Comparison of ENCODE assay signal across 1 cellular context in the genomic region with DNA sequence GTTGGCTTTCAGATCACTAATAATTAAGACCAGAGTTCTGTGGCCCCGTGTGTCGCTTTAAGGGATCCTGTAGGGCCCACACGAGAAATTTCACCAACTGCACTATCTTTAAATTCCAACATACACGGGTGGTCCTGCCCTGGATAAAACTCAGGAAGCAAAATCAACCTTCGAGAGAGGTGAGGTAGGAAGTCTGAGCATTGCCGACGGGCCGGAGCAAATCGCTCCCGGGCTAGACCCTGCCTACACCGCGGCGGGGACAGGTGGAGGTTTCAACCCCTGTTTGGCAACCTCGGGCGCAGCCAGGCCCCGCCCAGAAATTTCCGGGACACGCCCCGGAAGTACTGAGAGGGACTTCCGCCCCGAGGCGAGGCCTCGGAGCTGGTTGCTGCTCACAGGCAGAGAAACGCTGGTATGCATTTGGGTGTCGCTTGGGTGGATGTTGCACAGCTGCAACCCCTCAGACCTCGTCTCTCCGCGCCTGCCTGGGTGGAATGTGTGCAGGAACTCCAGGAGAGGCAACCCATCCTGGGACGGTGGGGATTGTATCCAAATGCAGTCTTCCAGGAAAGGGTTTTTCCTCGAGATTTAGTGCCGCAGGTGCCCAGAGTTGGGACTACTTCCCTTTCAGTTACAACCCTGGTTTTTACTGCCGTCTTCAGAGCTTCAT.
TF ChIP-seq lines count a peak whose summit lies in the region.

No MANE protein-coding gene starts in this region.

TF ChIP-seq in GM12878, 131 proteins besides CTCF, POLR2A, EP300 and RAD21 (continued from another document):
- peak; percentile 26; the same call in 1 of the 2 replicates for TF ChIP-seq SPI1 (IDR thresholded peaks at IDR 0.05; ENCODE audit: borderline replicate concordance, insufficient read depth, low read depth, low read length)
- TF ChIP-seq RBBP5 (conservative IDR thresholded peaks at IDR 0.05), result no peak
- TF ChIP-seq IKZF1 (conservative IDR thresholded peaks at IDR 0.05), result no peak
- TF ChIP-seq CBX5 (IDR thresholded peaks at IDR 0.05; ENCODE audit: low read depth), result no peak
- no peak for TF ChIP-seq NBN (IDR thresholded peaks at IDR 0.05)
- no peak for TF ChIP-seq MTA2 (IDR thresholded peaks at IDR 0.05; ENCODE audit: low read depth)
- no peak for TF ChIP-seq SIX5 (IDR thresholded peaks at IDR 0.05; ENCODE audit: low read depth, low read length, severe bottlenecking)
- no peak for TF ChIP-seq SKIL (IDR thresholded peaks at IDR 0.05; ENCODE audit: low read depth, poor library complexity, severe bottlenecking)
- no peak for TF ChIP-seq TBL1XR1 (IDR thresholded peaks at IDR 0.05; ENCODE audit: low read depth, low read length)
- no peak for TF ChIP-seq RB1 (IDR thresholded peaks at IDR 0.05; ENCODE audit: borderline replicate concordance)
- TF ChIP-seq JUND (IDR thresholded peaks at IDR 0.05; ENCODE audit: low read depth, low read length), result no peak
- TF ChIP-seq CHD2 (IDR thresholded peaks at IDR 0.05; ENCODE audit: borderline replicate concordance, low read depth, low read length), result no peak
- no peak for TF ChIP-seq BCL11A (IDR thresholded peaks at IDR 0.05; ENCODE audit: low read depth, low read length)
- TF ChIP-seq SP1 (IDR thresholded peaks at IDR 0.05; ENCODE audit: low read depth, low read length), result no peak
- TF ChIP-seq BACH1 (IDR thresholded peaks at IDR 0.05; ENCODE audit: borderline replicate concordance), result peak; percentile 35; the same call in 1 of the 2 replicates
- 0 out of 3 replicates have a peak, but pooled peaks of 1 of the 2 experiments have one; percentile 21 for TF ChIP-seq EGR1 (IDR thresholded peaks at IDR 0.05; ENCODE audit: borderline replicate concordance in 1 of 2, low read depth in 2 of 2, low read length in 2 of 2)
- TF ChIP-seq ASH2L (IDR thresholded peaks at IDR 0.05; ENCODE audit: borderline replicate concordance, low read depth), result no peak
